9 cellular contexts compared by ENCODE assay signal in the genomic region with DNA sequence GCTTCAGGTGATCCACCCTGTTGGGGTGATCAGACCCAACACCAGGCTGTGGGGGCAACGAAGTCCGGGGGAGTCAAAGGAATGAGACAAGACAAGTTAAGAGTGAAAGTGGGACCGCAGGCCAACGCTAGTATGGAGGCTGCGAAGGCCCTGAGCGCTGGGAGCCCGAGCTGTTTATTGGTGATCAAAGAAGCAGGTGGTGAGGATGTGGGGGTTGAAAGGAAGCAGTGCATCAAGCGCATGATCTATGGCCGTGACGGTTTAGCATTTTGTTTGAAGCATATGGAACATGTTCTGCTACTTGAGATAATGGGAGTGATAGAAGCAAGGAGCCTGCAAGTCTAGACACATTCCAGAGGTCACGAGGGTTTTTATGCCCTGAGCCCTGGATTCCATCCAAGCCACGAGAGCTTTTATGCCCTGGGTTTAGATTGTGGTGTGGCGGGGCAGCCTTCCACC. TPM values are rescaled to one million over a fixed set of nuclear protein-coding genes. Genes with fewer than 3 reads are reported as not detected.
DNase-seq lines count a peak whose midpoint lies in the region; ATAC-seq and TF ChIP-seq lines count a peak whose summit lies in the region.
"Had no signal": no experiment of that assay in that cellular context is flagged by ENCODE, and none has a peak within 500 bp of the region (broad histone marks: within the 10 kb centered on the region; RNA-seq: fewer than 3 reads in every experiment).

No MANE protein-coding gene starts in this region.

- H3K4me1 ChIP-seq in fibroblast of lung (ENCODE audit: control insufficient read depth, extremely low read depth, insufficient read depth, low read length) (no peaks in the 10 kb centered on the region), colonic mucosa (no peaks in the 10 kb centered on the region)

- H2AFZ ChIP-seq in fibroblast of lung (ENCODE audit: low read length): no peak overlapping the region

- H3K36me3 Mint-ChIP-seq in activated CD4-positive, alpha-beta memory T cell treated with anti-CD3 and anti-CD28 coated beads for 36 hours: no peaks in the 10 kb centered on the region

- peaks cover 43% of the 10 kb centered on the region for H3K4me1 Mint-ChIP-seq in activated CD4-positive, alpha-beta memory T cell treated with anti-CD3 and anti-CD28 coated beads for 36 hours (ENCODE audit: low read depth)

- H3K79me2 ChIP-seq in fibroblast of lung (ENCODE audit: control insufficient read depth, insufficient read depth, low read length): no peaks in the 10 kb centered on the region

- H3K27ac Mint-ChIP-seq in activated CD4-positive, alpha-beta memory T cell treated with anti-CD3 and anti-CD28 coated beads for 36 hours: peak overlapping the region; percentile 77

- H3K36me3 ChIP-seq in fibroblast of lung (ENCODE audit: control insufficient read depth, insufficient read depth, low read length) (no peaks in the 10 kb centered on the region), colonic mucosa (no peaks in the 10 kb centered on the region)
- H3K36me3 ChIP-seq: thoracic aorta had no signal

- no peaks in the 10 kb centered on the region for H4K20me1 ChIP-seq in fibroblast of lung (ENCODE audit: control insufficient read depth, extremely low read depth, insufficient read depth, low read length)

- CTCF ChIA-PET in activated CD4-positive, alpha-beta memory T cell treated with anti-CD3 and anti-CD28 coated beads for 36 hours (lab: Charles Lee): interaction anchor here (1.0 to 1.2 kb wide), 2 partner anchors 17 to 46 kb away, joined by 4 to 7 read pairs; no protein-coding TSS in a partner anchor

- H3K27me3 ChIP-seq in fibroblast of lung (ENCODE audit: control insufficient read depth, insufficient read depth, low read length) (no peaks in the 10 kb centered on the region), colonic mucosa (no peaks in the 10 kb centered on the region)

- intact Hi-C loops in activated CD4-positive, alpha-beta memory T cell treated with anti-CD3 and anti-CD28 coated beads for 36 hours (cut with micrococcal nuclease): loop anchor here (1.0 kb wide), 1 partner anchor 45 kb away; no protein-coding TSS in a partner anchor
- intact Hi-C loops in colonic mucosa (cut with DNase I): no loop called here

- H3K4me3 Mint-ChIP-seq in activated CD4-positive, alpha-beta memory T cell treated with anti-CD3 and anti-CD28 coated beads for 36 hours: peak overlapping the region; percentile 49

- no peak overlapping the region for H3K4me3 ChIP-seq in fibroblast of lung (replicated peaks in 1 of 4; ENCODE audit: control extremely low read depth in 1 of 4, insufficient read depth in 1 of 4, low read depth in 3 of 4, low read length in 4 of 4)
- H3K4me3 ChIP-seq in colonic mucosa: no peak overlapping the region
- H3K4me3 ChIP-seq: thoracic aorta had no signal

- ATAC-seq in GM18861 (IDR thresholded peaks at IDR 0.05; ENCODE audit: unreplicated experiment) (no peak), GM19455 (IDR thresholded peaks at IDR 0.05; ENCODE audit: unreplicated experiment) (no peak)

- POLR2A ChIA-PET in activated CD4-positive, alpha-beta memory T cell treated with anti-CD3 and anti-CD28 coated beads for 36 hours (lab: Charles Lee): interaction anchor here (1.0 kb wide), 1 partner anchor 18 kb away, joined by 3 read pairs; no protein-coding TSS in a partner anchor

- H3K27me3 Mint-ChIP-seq in activated CD4-positive, alpha-beta memory T cell treated with anti-CD3 and anti-CD28 coated beads for 36 hours: no peaks in the 10 kb centered on the region

- no peak overlapping the region for H3K9ac ChIP-seq in fibroblast of lung (ENCODE audit: insufficient read depth, low read length)
- H3K9ac ChIP-seq in colonic mucosa (ENCODE audit: low read depth in 2 of 2, low read length in 2 of 2): no peak overlapping the region

- no peak overlapping the region for H3K4me2 ChIP-seq in fibroblast of lung (ENCODE audit: extremely low read depth, insufficient read depth, low read length)

- DNase-seq in NCI-H2029 (lab: John Stamatoyannopoulos, UW) (peak; percentile 43), fibroblast of lung (ENCODE audit: low read depth in 2 of 2) (peak; percentile 17 to 56), colonic mucosa (no peak), NCI-H446 treated with DMSO at 0.1 percent for 48 hours (lab: John Stamatoyannopoulos, UW) (no peak)
- peak; percentile 79 for DNase-seq in activated CD4-positive, alpha-beta memory T cell treated with anti-CD3 and anti-CD28 coated beads for 36 hours
- peak; percentile 7 to 20 for DNase-seq in stimulated activated CD8-positive, alpha-beta memory T cell treated with anti-CD3 and anti-CD28 coated beads, Interleukin-15, amount 100 ng/mL, for 48 hours (ENCODE audit: low read depth in 2 of 2)

- H3K9me3 Mint-ChIP-seq in activated CD4-positive, alpha-beta memory T cell treated with anti-CD3 and anti-CD28 coated beads for 36 hours: no peaks in the 10 kb centered on the region

- no peaks in the 10 kb centered on the region for H3K9me3 ChIP-seq in fibroblast of lung (ENCODE audit: control insufficient read depth, insufficient read depth, low read depth, low read length)
- no peaks in the 10 kb centered on the region for H3K9me3 ChIP-seq in colonic mucosa
- H3K9me3 ChIP-seq: thoracic aorta had no signal

- TF ChIP-seq CTCF in fibroblast of lung (conservative IDR thresholded peaks at IDR 0.05 in 1 of 2, IDR thresholded peaks at IDR 0.05 in 1 of 2; ENCODE audit: low read depth in 1 of 2, low read length in 2 of 2) (no peak), colonic mucosa (IDR thresholded peaks at IDR 0.05) (no peak)

- H3K27ac ChIP-seq in fibroblast of lung (ENCODE audit: insufficient read depth, low read length) (no peak overlapping the region), colonic mucosa (no peak overlapping the region)
- H3K27ac ChIP-seq: thoracic aorta had no signal

RNA-seq across cellular contexts. Expression of a gene that starts 49.5 kb away (rescaled TPM):
- total RNA-seq in activated CD4-positive, alpha-beta memory T cell treated with anti-CD3 and anti-CD28 coated beads for 36 hours: not detected
- total RNA-seq in fibroblast of lung (0.51 and 0.99 TPM in 2 replicates), colonic mucosa (under 1 TPM in 1 of 2 donors, not detected in 1; 0.16 TPM)
- polyA plus RNA-seq in fibroblast of lung: 0.20 and 0.94 TPM in 2 replicates
- polyA plus RNA-seq in fibroblast of lung (2012): 0.10 and 0.53 TPM in 2 replicates
- polyA minus RNA-seq in fibroblast of lung (ENCODE audit: low replicate concordance): not detected in 2 replicates

Comparison
In these comparisons a context has a peak if more than half of its experiments do, and no peak if none do; other contexts are left out.
1. DNase-seq: peak in NCI-H2029 (single experiment), activated CD4-positive, alpha-beta memory T cell treated with anti-CD3 and anti-CD28 coated beads for 36 hours (single experiment), fibroblast of lung (2 of 2) and stimulated activated CD8-positive, alpha-beta memory T cell treated with anti-CD3 and anti-CD28 coated beads, Interleukin-15, amount 100 ng/mL, for 48 hours (2 of 2); none in colonic mucosa (single experiment) and NCI-H446 treated with DMSO at 0.1 percent for 48 hours (single experiment).